1 cellular context compared by ENCODE assay signal in genomic region chr7:992742-993607, GRCh38.
TF ChIP-seq lines count a peak whose summit lies in the region.

No MANE protein-coding gene starts in this region.

TF ChIP-seq in HepG2, 621 proteins besides CTCF, POLR2A, EP300 and RAD21 (continued from another document and continues in another):
- TF ChIP-seq ZNF331 (CRISPR knock-in tag; IDR thresholded peaks at IDR 0.05) (peak; percentile 93; the same call in 1 of the 2 replicates), ZFP36L2 (CRISPR knock-in tag; IDR thresholded peaks at IDR 0.05) (no peak), REL (CRISPR knock-in tag; conservative IDR thresholded peaks at IDR 0.05) (no peak; the same call in 1 of the 2 replicates), ZNF124 (CRISPR knock-in tag; IDR thresholded peaks at IDR 0.05) (peak; percentile 90), ZNF577 (CRISPR knock-in tag; IDR thresholded peaks at IDR 0.05; ENCODE audit: borderline replicate concordance, low read depth) (no peak), CBX5 (CRISPR knock-in tag; IDR thresholded peaks at IDR 0.05; ENCODE audit: borderline replicate concordance) (peak; percentile 84; the same call in 1 of the 2 replicates), POLR2AphosphoS5 (IDR thresholded peaks at IDR 0.05; ENCODE audit: low read depth, low read length) (peak; percentile 56), ZNF777 (CRISPR knock-in tag; IDR thresholded peaks at IDR 0.05) (peak; percentile 61), ZNF496 (CRISPR knock-in tag; IDR thresholded peaks at IDR 0.05; ENCODE audit: insufficient replicate concordance) (no peak), REXO4 (CRISPR knock-in tag; IDR thresholded peaks at IDR 0.05; ENCODE audit: borderline replicate concordance) (0 out of 2 replicates have a peak, but pooled peaks have one; percentile 43), EHMT2 (IDR thresholded peaks at IDR 0.05; ENCODE audit: borderline replicate concordance, low read depth, low read length) (no peak), CSRNP2 (CRISPR knock-in tag; conservative IDR thresholded peaks at IDR 0.05; ENCODE audit: low read depth) (no peak), MYC (CRISPR knock-in tag; IDR thresholded peaks at IDR 0.05; ENCODE audit: borderline replicate concordance) (peak; percentile 97), ZNF768 (CRISPR knock-in tag; IDR thresholded peaks at IDR 0.05) (peak; percentile 61), MIXL1 (CRISPR knock-in tag; IDR thresholded peaks at IDR 0.05) (peak; percentile 62; the same call in 1 of the 2 replicates), MTA1 (CRISPR knock-in tag; IDR thresholded peaks at IDR 0.05; ENCODE audit: borderline replicate concordance) (peak; percentile 96), NR1H2 (CRISPR knock-in tag; IDR thresholded peaks at IDR 0.05; ENCODE audit: borderline replicate concordance, low read depth) (peak; percentile 92; the same call in 1 of the 2 replicates), HNRNPL (IDR thresholded peaks at IDR 0.05; ENCODE audit: low read depth, low read length) (peak; percentile 79; the same call in 1 of the 2 replicates), ELF4 (CRISPR knock-in tag; IDR thresholded peaks at IDR 0.05; ENCODE audit: borderline replicate concordance) (no peak), HMG20A (CRISPR knock-in tag; IDR thresholded peaks at IDR 0.05; ENCODE audit: borderline replicate concordance) (peak; percentile 40), HDAC1 (CRISPR knock-in tag; IDR thresholded peaks at IDR 0.05) (peak; percentile 88), GABPB1 (CRISPR knock-in tag; IDR thresholded peaks at IDR 0.05) (peak; percentile 78), ZNF746 (CRISPR knock-in tag; IDR thresholded peaks at IDR 0.05) (peak; percentile 85), NFRKB (IDR thresholded peaks at IDR 0.05) (no peak), TIGD3 (CRISPR knock-in tag; IDR thresholded peaks at IDR 0.05; ENCODE audit: borderline replicate concordance) (0 out of 2 replicates have a peak, but pooled peaks have one; percentile 19)
- TF ChIP-seq, protein P1, sequence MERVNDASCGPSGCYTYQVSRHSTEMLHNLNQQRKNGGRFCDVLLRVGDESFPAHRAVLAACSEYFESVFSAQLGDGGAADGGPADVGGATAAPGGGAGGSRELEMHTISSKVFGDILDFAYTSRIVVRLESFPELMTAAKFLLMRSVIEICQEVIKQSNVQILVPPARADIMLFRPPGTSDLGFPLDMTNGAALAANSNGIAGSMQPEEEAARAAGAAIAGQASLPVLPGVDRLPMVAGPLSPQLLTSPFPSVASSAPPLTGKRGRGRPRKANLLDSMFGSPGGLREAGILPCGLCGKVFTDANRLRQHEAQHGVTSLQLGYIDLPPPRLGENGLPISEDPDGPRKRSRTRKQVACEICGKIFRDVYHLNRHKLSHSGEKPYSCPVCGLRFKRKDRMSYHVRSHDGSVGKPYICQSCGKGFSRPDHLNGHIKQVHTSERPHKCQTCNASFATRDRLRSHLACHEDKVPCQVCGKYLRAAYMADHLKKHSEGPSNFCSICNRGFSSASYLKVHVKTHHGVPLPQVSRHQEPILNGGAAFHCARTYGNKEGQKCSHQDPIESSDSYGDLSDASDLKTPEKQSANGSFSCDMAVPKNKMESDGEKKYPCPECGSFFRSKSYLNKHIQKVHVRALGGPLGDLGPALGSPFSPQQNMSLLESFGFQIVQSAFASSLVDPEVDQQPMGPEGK (CRISPR knock-in tag; IDR thresholded peaks at IDR 0.05) = peak; percentile 87
- TF ChIP-seq, protein P2, sequence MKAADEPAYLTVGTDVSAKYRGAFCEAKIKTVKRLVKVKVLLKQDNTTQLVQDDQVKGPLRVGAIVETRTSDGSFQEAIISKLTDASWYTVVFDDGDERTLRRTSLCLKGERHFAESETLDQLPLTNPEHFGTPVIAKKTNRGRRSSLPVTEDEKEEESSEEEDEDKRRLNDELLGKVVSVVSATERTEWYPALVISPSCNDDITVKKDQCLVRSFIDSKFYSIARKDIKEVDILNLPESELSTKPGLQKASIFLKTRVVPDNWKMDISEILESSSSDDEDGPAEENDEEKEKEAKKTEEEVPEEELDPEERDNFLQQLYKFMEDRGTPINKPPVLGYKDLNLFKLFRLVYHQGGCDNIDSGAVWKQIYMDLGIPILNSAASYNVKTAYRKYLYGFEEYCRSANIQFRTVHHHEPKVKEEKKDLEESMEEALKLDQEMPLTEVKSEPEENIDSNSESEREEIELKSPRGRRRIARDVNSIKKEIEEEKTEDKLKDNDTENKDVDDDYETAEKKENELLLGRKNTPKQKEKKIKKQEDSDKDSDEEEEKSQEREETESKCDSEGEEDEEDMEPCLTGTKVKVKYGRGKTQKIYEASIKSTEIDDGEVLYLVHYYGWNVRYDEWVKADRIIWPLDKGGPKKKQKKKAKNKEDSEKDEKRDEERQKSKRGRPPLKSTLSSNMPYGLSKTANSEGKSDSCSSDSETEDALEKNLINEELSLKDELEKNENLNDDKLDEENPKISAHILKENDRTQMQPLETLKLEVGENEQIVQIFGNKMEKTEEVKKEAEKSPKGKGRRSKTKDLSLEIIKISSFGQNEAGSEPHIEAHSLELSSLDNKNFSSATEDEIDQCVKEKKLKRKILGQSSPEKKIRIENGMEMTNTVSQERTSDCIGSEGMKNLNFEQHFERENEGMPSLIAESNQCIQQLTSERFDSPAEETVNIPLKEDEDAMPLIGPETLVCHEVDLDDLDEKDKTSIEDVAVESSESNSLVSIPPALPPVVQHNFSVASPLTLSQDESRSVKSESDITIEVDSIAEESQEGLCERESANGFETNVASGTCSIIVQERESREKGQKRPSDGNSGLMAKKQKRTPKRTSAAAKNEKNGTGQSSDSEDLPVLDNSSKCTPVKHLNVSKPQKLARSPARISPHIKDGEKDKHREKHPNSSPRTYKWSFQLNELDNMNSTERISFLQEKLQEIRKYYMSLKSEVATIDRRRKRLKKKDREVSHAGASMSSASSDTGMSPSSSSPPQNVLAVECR (CRISPR knock-in tag; IDR thresholded peaks at IDR 0.05; ENCODE audit: borderline replicate concordance) = peak; percentile 83; the same call in 1 of the 2 replicates
- TF ChIP-seq, protein P3, sequence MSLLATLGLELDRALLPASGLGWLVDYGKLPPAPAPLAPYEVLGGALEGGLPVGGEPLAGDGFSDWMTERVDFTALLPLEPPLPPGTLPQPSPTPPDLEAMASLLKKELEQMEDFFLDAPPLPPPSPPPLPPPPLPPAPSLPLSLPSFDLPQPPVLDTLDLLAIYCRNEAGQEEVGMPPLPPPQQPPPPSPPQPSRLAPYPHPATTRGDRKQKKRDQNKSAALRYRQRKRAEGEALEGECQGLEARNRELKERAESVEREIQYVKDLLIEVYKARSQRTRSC (CRISPR knock-in tag; IDR thresholded peaks at IDR 0.05; ENCODE audit: low read depth) = peak; percentile 89; the same call in 1 of the 2 replicates
- TF ChIP-seq, protein P4, sequence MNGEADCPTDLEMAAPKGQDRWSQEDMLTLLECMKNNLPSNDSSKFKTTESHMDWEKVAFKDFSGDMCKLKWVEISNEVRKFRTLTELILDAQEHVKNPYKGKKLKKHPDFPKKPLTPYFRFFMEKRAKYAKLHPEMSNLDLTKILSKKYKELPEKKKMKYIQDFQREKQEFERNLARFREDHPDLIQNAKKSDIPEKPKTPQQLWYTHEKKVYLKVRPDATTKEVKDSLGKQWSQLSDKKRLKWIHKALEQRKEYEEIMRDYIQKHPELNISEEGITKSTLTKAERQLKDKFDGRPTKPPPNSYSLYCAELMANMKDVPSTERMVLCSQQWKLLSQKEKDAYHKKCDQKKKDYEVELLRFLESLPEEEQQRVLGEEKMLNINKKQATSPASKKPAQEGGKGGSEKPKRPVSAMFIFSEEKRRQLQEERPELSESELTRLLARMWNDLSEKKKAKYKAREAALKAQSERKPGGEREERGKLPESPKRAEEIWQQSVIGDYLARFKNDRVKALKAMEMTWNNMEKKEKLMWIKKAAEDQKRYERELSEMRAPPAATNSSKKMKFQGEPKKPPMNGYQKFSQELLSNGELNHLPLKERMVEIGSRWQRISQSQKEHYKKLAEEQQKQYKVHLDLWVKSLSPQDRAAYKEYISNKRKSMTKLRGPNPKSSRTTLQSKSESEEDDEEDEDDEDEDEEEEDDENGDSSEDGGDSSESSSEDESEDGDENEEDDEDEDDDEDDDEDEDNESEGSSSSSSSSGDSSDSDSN (CRISPR knock-in tag; IDR thresholded peaks at IDR 0.05) = peak; percentile 93
- TF ChIP-seq, protein P5, sequence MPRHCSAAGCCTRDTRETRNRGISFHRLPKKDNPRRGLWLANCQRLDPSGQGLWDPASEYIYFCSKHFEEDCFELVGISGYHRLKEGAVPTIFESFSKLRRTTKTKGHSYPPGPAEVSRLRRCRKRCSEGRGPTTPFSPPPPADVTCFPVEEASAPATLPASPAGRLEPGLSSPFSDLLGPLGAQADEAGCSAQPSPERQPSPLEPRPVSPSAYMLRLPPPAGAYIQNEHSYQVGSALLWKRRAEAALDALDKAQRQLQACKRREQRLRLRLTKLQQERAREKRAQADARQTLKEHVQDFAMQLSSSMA (CRISPR knock-in tag; IDR thresholded peaks at IDR 0.05) = no peak
- TF ChIP-seq, protein P6, sequence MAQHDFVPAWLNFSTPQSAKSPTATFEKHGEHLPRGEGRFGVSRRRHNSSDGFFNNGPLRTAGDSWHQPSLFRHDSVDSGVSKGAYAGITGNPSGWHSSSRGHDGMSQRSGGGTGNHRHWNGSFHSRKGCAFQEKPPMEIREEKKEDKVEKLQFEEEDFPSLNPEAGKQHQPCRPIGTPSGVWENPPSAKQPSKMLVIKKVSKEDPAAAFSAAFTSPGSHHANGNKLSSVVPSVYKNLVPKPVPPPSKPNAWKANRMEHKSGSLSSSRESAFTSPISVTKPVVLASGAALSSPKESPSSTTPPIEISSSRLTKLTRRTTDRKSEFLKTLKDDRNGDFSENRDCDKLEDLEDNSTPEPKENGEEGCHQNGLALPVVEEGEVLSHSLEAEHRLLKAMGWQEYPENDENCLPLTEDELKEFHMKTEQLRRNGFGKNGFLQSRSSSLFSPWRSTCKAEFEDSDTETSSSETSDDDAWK (CRISPR knock-in tag; IDR thresholded peaks at IDR 0.05) = no peak
- TF ChIP-seq, protein P7, sequence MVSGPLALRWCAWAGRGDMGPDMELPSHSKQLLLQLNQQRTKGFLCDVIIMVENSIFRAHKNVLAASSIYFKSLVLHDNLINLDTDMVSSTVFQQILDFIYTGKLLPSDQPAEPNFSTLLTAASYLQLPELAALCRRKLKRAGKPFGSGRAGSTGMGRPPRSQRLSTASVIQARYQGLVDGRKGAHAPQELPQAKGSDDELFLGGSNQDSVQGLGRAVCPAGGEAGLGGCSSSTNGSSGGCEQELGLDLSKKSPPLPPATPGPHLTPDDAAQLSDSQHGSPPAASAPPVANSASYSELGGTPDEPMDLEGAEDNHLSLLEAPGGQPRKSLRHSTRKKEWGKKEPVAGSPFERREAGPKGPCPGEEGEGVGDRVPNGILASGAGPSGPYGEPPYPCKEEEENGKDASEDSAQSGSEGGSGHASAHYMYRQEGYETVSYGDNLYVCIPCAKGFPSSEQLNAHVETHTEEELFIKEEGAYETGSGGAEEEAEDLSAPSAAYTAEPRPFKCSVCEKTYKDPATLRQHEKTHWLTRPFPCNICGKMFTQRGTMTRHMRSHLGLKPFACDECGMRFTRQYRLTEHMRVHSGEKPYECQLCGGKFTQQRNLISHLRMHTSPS (CRISPR knock-in tag; IDR thresholded peaks at IDR 0.05; ENCODE audit: low read depth) = peak; percentile 55
- TF ChIP-seq, protein P8, sequence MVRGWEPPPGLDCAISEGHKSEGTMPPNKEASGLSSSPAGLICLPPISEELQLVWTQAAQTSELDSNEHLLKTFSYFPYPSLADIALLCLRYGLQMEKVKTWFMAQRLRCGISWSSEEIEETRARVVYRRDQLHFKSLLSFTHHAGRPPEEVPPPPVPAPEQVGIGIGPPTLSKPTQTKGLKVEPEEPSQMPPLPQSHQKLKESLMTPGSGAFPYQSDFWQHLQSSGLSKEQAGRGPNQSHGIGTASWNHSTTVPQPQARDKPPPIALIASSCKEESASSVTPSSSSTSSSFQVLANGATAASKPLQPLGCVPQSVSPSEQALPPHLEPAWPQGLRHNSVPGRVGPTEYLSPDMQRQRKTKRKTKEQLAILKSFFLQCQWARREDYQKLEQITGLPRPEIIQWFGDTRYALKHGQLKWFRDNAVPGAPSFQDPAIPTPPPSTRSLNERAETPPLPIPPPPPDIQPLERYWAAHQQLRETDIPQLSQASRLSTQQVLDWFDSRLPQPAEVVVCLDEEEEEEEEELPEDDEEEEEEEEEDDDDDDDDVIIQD (CRISPR knock-in tag; IDR thresholded peaks at IDR 0.05; ENCODE audit: low read depth) = peak; percentile 45; the same call in 1 of the 2 replicates
